ENCODE assay signal across 19 cellular contexts in the genomic region with DNA sequence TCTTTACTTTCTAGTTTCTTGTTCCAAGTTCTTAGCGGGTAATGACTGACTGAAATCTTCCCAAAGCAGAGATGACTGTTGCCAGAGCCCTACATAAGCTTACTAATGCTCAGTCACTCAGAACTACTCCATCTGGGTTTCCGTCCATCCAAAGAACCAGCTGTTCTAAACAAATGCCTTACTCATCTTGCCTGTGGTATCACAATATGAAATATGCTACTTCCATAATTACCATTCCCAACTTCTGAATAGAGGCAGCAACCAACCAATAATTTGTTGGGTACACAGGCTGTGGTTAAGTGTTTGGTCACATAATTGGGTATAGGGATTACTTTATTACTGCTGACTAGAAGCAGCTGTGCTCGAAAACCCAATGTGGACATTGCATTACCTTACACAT.
DNase-seq lines count a peak whose midpoint lies in the region; TF ChIP-seq lines count a peak whose summit lies in the region.
"Had no signal": no experiment of that assay in that cellular context is flagged by ENCODE, and none has a peak within 500 bp of the region (broad histone marks: within the 10 kb centered on the region; RNA-seq: fewer than 3 reads in every experiment).

No MANE protein-coding gene starts in this region.

- no peaks in the 10 kb centered on the region for H3K4me1 Mint-ChIP-seq in HFFc6 (ENCODE audit: low read depth)

- no peak overlapping the region for H3K27ac Mint-ChIP-seq in HFFc6
- H3K27ac Mint-ChIP-seq: CD8-positive, alpha-beta T cell had no signal

- no peak overlapping the region for H3K4me3 ChIP-seq in coronary artery

- peaks cover 4% of the 10 kb centered on the region; the same call in 1 of the 2 replicates for H3K9me3 Mint-ChIP-seq in HFFc6
- H3K9me3 Mint-ChIP-seq: CD8-positive, alpha-beta T cell had no signal

- no peaks in the 10 kb centered on the region for H3K36me3 Mint-ChIP-seq in HFFc6 (ENCODE audit: low read depth)
- H3K36me3 Mint-ChIP-seq: CD8-positive, alpha-beta T cell had no signal

- H3K4me3 Mint-ChIP-seq in HFFc6, result no peak overlapping the region
- H3K4me3 Mint-ChIP-seq: CD8-positive, alpha-beta T cell had no signal

- DNase-seq in NCI-H1417 (lab: John Stamatoyannopoulos, UW), result peak in 2 of 3 experiments; percentile 25 to 76
- no peak for DNase-seq in NCI-H1417 treated with DMSO at 0.1 percent for 48 hours (lab: John Stamatoyannopoulos, UW)
- peak; percentile 66 for DNase-seq in NCI-H2081 treated with DMSO at 0.1 percent for 48 hours (lab: John Stamatoyannopoulos, UW)
- DNase-seq in SW480 (ENCODE audit: low spot score), result peak; percentile 24
- peak; percentile 0 for DNase-seq in myocyte (ENCODE audit: low read depth)
- DNase-seq in HPDE6-E6E7 (ENCODE audit: extremely low spot score), result no peak
- no peak for DNase-seq in HFFc6
- no peak for DNase-seq in coronary artery (ENCODE audit: low spot score)
- DNase-seq: 8988T; C1 segment of cervical spinal cord; CD8-positive, alpha-beta T cell; KBM-7; NCI-H1092 treated with DMSO at 0.1 percent for 48 hours; NCI-H187 treated with DMSO at 0.1 percent for 48 hours; NCI-H345; NCI-H526; OCI-M1; Right ventricle myocardium superior had no signal

- H3K27me3 Mint-ChIP-seq in HFFc6 (ENCODE audit: insufficient read depth), result no peaks in the 10 kb centered on the region

- TF ChIP-seq CTCF in HFFc6 (IDR thresholded peaks at IDR 0.05), result no peak
- no peak for TF ChIP-seq CTCF in coronary artery (IDR thresholded peaks at IDR 0.05)

- no peak overlapping the region for H3K27ac ChIP-seq in coronary artery
- H3K27ac ChIP-seq: HL-60 had no signal

Comparison
In these comparisons a context has a peak if more than half of its experiments do, and no peak if none do; other contexts are left out.
1. DNase-seq: peak in NCI-H1417 (2 of 3), NCI-H2081 treated with DMSO at 0.1 percent for 48 hours (single experiment), SW480 (single experiment) and myocyte (single experiment); none in NCI-H1417 treated with DMSO at 0.1 percent for 48 hours (single experiment), HPDE6-E6E7 (single experiment), HFFc6 (single experiment) and coronary artery (single experiment).